ENCODE assay signal across 32 cellular contexts in genomic region chr2:186437719-186438118, GRCh38.
"Had no signal": no experiment of that assay in that cellular context is flagged by ENCODE, and none has a peak within 500 bp of the region (broad histone marks: within the 10 kb centered on the region; RNA-seq: fewer than 3 reads in every experiment).

No MANE protein-coding gene starts in this region.

- H3K27me3 ChIP-seq: ascending aorta had no signal

- H3K9ac ChIP-seq: KMS-11 had no signal

- H3K36me3 ChIP-seq: ascending aorta had no signal

- FAIRE-seq: RCC 7860 had no signal

- H2AFZ ChIP-seq: PC-9 had no signal

- H3K27ac ChIP-seq: ascending aorta, KMS-11, PC-9, RWPE1, VCaP had no signal

- ATAC-seq: activated CD8-positive, alpha-beta T cell treated with anti-CD3 and anti-CD28 coated beads, Interleukin-2, amount 10 ng/mL, durations not matched to agents 7 days and 5 days; Right ventricle myocardium inferior had no signal

- H3K4me2 ChIP-seq: KMS-11, PC-9 had no signal

- H3K4me1 ChIP-seq: ascending aorta had no signal

- DNase-seq: activated CD4-positive, alpha-beta T cell treated with anti-CD3 and anti-CD28 coated beads, Interleukin-2, amount 10 ng/mL, durations not matched to agents 24 days and 14 days; activated CD4-positive, alpha-beta T cell treated with anti-CD3 and anti-CD28 coated beads, Interleukin-2, amount 50 U/mL, for 4 hours; activated CD8-positive, alpha-beta T cell treated with anti-CD3 and anti-CD28 coated beads, Interleukin-2, amount 10 ng/mL, durations not matched to agents 7 days and 5 days; activated gamma-delta T cell; activated naive CD4-positive, alpha-beta T cell treated with Interleukin-2 at 50 U/mL for 16 hours; activated naive CD8-positive, alpha-beta T cell treated with anti-CD3 and anti-CD28 coated beads, Interleukin-2, amount 10 ng/mL, durations not matched to agents 7 days and 5 days; activated T-cell treated with anti-CD3 and anti-CD28 coated beads, Interleukin-2, amount 50 U/mL, for 24 hours; amygdala; MM.1S; MV-4-11; NCI-H1092; NCI-H1417; NCI-H146; NCI-H187; NCI-H2029 treated with DMSO at 0.1 percent for 48 hours; NCI-H2107; NCI-H2171; NCI-H510A; NCI-H526; NCI-H748 treated with DMSO at 0.1 percent for 48 hours; NK-92 treated with Interleukin-12 subunit alpha and Interleukin-12 subunit beta, amount 100 ng/mL, for 24 hours; PC-9; SIG-M5; SW 1271; T-helper 1 cell; T-helper 9 cell had no signal

- H3K4me3 ChIP-seq: ascending aorta, PC-9 had no signal

- H3K9me3 ChIP-seq: ascending aorta had no signal
